Comparison of ENCODE assay signal across 14 cellular contexts in genomic region chr4:8641256-8641655, GRCh38. TPM values are rescaled to one million over a fixed set of nuclear protein-coding genes. Genes with fewer than 3 reads are reported as not detected.
"Had no signal": no experiment of that assay in that cellular context is flagged by ENCODE, and none has a peak within 500 bp of the region (broad histone marks: within the 10 kb centered on the region; RNA-seq: fewer than 3 reads in every experiment).

No MANE protein-coding gene starts in this region.

- H3K36me3 ChIP-seq: adrenal gland, colonic mucosa, ovary, upper lobe of left lung had no signal

- H3K9me3 ChIP-seq: adrenal gland, colonic mucosa, ovary, upper lobe of left lung had no signal

- H3K4me3 Mint-ChIP-seq: activated CD4-positive, alpha-beta T cell treated with anti-CD3 and anti-CD28 coated beads, Interleukin-2, amount 10 ng/mL, durations not matched to agents 7 days and 5 days; activated naive CD4-positive, alpha-beta T cell treated with anti-CD3 and anti-CD28 coated beads, Interleukin-2, amount 50 U/mL, for 24 hours; activated T-helper 17 cell treated with anti-CD3 and anti-CD28 coated beads, Interleukin-2, amount 50 U/mL, for 72 hours; T-helper 2 cell treated with Interferon-gamma antibody and Interleukin-4, amounts not matched to agents 5 μg/mL and 100 μg/mL, for 36 hours had no signal

- H3K27ac ChIP-seq: adrenal gland, colonic mucosa, ovary, upper lobe of left lung had no signal

- H3K4me1 Mint-ChIP-seq: activated CD4-positive, alpha-beta T cell treated with anti-CD3 and anti-CD28 coated beads, Interleukin-2, amount 10 ng/mL, durations not matched to agents 7 days and 5 days; activated naive CD4-positive, alpha-beta T cell treated with anti-CD3 and anti-CD28 coated beads, Interleukin-2, amount 50 U/mL, for 24 hours; activated T-helper 17 cell treated with anti-CD3 and anti-CD28 coated beads, Interleukin-2, amount 50 U/mL, for 72 hours had no signal

- H3K27me3 ChIP-seq: adrenal gland, colonic mucosa, ovary, upper lobe of left lung had no signal

- H3K27ac Mint-ChIP-seq: activated CD4-positive, alpha-beta T cell treated with anti-CD3 and anti-CD28 coated beads, Interleukin-2, amount 10 ng/mL, durations not matched to agents 7 days and 5 days; activated naive CD4-positive, alpha-beta T cell treated with anti-CD3 and anti-CD28 coated beads, Interleukin-2, amount 50 U/mL, for 24 hours; activated T-helper 17 cell treated with anti-CD3 and anti-CD28 coated beads, Interleukin-2, amount 50 U/mL, for 72 hours; T-helper 2 cell treated with Interferon-gamma antibody and Interleukin-4, amounts not matched to agents 5 μg/mL and 100 μg/mL, for 36 hours had no signal

- H3K4me1 ChIP-seq: adrenal gland, colonic mucosa, upper lobe of left lung had no signal

- H3K9me3 Mint-ChIP-seq: activated CD4-positive, alpha-beta T cell treated with anti-CD3 and anti-CD28 coated beads, Interleukin-2, amount 10 ng/mL, durations not matched to agents 7 days and 5 days; activated naive CD4-positive, alpha-beta T cell treated with anti-CD3 and anti-CD28 coated beads, Interleukin-2, amount 50 U/mL, for 24 hours; activated T-helper 17 cell treated with anti-CD3 and anti-CD28 coated beads, Interleukin-2, amount 50 U/mL, for 72 hours; T-helper 2 cell treated with Interferon-gamma antibody and Interleukin-4, amounts not matched to agents 5 μg/mL and 100 μg/mL, for 36 hours had no signal

- ATAC-seq: activated T-helper 17 cell treated with anti-CD3 and anti-CD28 coated beads, Interleukin-2, amount 50 U/mL, for 72 hours; left lobe of liver had no signal

- DNase-seq: activated CD4-positive, alpha-beta T cell treated with anti-CD3 and anti-CD28 coated beads, Interleukin-2, amount 10 ng/mL, durations not matched to agents 7 days and 5 days; activated CD4-positive, CD25-positive, alpha-beta regulatory T cell; adrenal gland; caudate nucleus; colonic mucosa; stimulated activated CD4-positive, alpha-beta T cell treated with anti-CD3 and anti-CD28 coated beads, Interleukin-4, amount 100 ng/mL, for 24 hours; stimulated activated naive CD4-positive, alpha-beta T cell treated with Interleukin-2 at 50 U/mL for 16 hours had no signal

- H3K4me3 ChIP-seq: adrenal gland, colonic mucosa, ovary, upper lobe of left lung had no signal

- H3K36me3 Mint-ChIP-seq: activated naive CD4-positive, alpha-beta T cell treated with anti-CD3 and anti-CD28 coated beads, Interleukin-2, amount 50 U/mL, for 24 hours had no signal

- H3K27me3 Mint-ChIP-seq: activated CD4-positive, alpha-beta T cell treated with anti-CD3 and anti-CD28 coated beads, Interleukin-2, amount 10 ng/mL, durations not matched to agents 7 days and 5 days; activated naive CD4-positive, alpha-beta T cell treated with anti-CD3 and anti-CD28 coated beads, Interleukin-2, amount 50 U/mL, for 24 hours; activated T-helper 17 cell treated with anti-CD3 and anti-CD28 coated beads, Interleukin-2, amount 50 U/mL, for 72 hours had no signal

RNA-seq across cellular contexts. Expression of gene CPZ, which starts 48.7 kb away (rescaled TPM):
- total RNA-seq: activated CD4-positive, alpha-beta T cell treated with anti-CD3 and anti-CD28 coated beads, Interleukin-2, amount 10 ng/mL, durations not matched to agents 7 days and 5 days; activated T-helper 17 cell treated with anti-CD3 and anti-CD28 coated beads, Interleukin-2, amount 50 U/mL, for 72 hours; SK-MEL-5 had no signal
